In genomic region chr3:77513541-77513940, GRCh38 we compare ENCODE assay signal across 22 cellular contexts.
DNase-seq lines count a peak whose midpoint lies in the region; ATAC-seq lines count a peak whose summit lies in the region.
"Had no signal": no experiment of that assay in that cellular context is flagged by ENCODE, and none has a peak within 500 bp of the region (broad histone marks: within the 10 kb centered on the region; RNA-seq: fewer than 3 reads in every experiment).

No MANE protein-coding gene starts in this region.

- H3K4me3 Mint-ChIP-seq in activated CD4-positive, alpha-beta memory T cell treated with anti-CD3 and anti-CD28 coated beads for 36 hours, result no peak overlapping the region
- H3K4me3 Mint-ChIP-seq: activated CD8-positive, alpha-beta T cell treated with anti-CD3 and anti-CD28 coated beads for 36 hours; activated T-cell treated with anti-CD3 and anti-CD28 coated beads, Interleukin-2, amount 50 U/mL, for 24 hours; H9; natural killer cell treated with Interleukin-12 subunit alpha and Interleukin-12 subunit beta and Interleukin-15 and Interleukin-18, amount 100 ng/mL, for 72 hours; stimulated activated naive CD8-positive, alpha-beta T cell treated with anti-CD3 and anti-CD28 coated beads, Interleukin-15, amount 100 ng/mL, for 72 hours had no signal

- CTCF ChIA-PET in activated CD4-positive, alpha-beta memory T cell treated with anti-CD3 and anti-CD28 coated beads for 36 hours (lab: Charles Lee), result no interaction called here

- H3K27ac Mint-ChIP-seq in activated CD4-positive, alpha-beta memory T cell treated with anti-CD3 and anti-CD28 coated beads for 36 hours, result no peak overlapping the region
- H3K27ac Mint-ChIP-seq: activated CD8-positive, alpha-beta T cell treated with anti-CD3 and anti-CD28 coated beads for 36 hours; activated T-cell treated with anti-CD3 and anti-CD28 coated beads, Interleukin-2, amount 50 U/mL, for 24 hours; H9; natural killer cell treated with Interleukin-12 subunit alpha and Interleukin-12 subunit beta and Interleukin-15 and Interleukin-18, amount 100 ng/mL, for 72 hours; stimulated activated naive CD8-positive, alpha-beta T cell treated with anti-CD3 and anti-CD28 coated beads, Interleukin-15, amount 100 ng/mL, for 72 hours had no signal

- H3K36me3 Mint-ChIP-seq in activated CD4-positive, alpha-beta memory T cell treated with anti-CD3 and anti-CD28 coated beads for 36 hours, result no peaks in the 10 kb centered on the region
- H3K36me3 Mint-ChIP-seq: natural killer cell treated with Interleukin-12 subunit alpha and Interleukin-12 subunit beta and Interleukin-15 and Interleukin-18, amount 100 ng/mL, for 72 hours had no signal

- no peaks in the 10 kb centered on the region for H3K27me3 Mint-ChIP-seq in activated CD4-positive, alpha-beta memory T cell treated with anti-CD3 and anti-CD28 coated beads for 36 hours
- H3K27me3 Mint-ChIP-seq: activated CD8-positive, alpha-beta T cell treated with anti-CD3 and anti-CD28 coated beads for 36 hours; activated T-cell treated with anti-CD3 and anti-CD28 coated beads, Interleukin-2, amount 50 U/mL, for 24 hours; natural killer cell treated with Interleukin-12 subunit alpha and Interleukin-12 subunit beta and Interleukin-15 and Interleukin-18, amount 100 ng/mL, for 72 hours; stimulated activated naive CD8-positive, alpha-beta T cell treated with anti-CD3 and anti-CD28 coated beads, Interleukin-15, amount 100 ng/mL, for 72 hours had no signal

- H3K4me3 ChIP-seq in skeletal muscle cell (ENCODE audit: low read depth, low read length), result no peak overlapping the region
- H3K4me3 ChIP-seq: body of pancreas had no signal

- no peaks in the 10 kb centered on the region for H3K4me1 Mint-ChIP-seq in activated CD4-positive, alpha-beta memory T cell treated with anti-CD3 and anti-CD28 coated beads for 36 hours (ENCODE audit: low read depth)
- H3K4me1 Mint-ChIP-seq: stimulated activated naive CD8-positive, alpha-beta T cell treated with anti-CD3 and anti-CD28 coated beads, Interleukin-15, amount 100 ng/mL, for 72 hours had no signal

- POLR2A ChIA-PET in activated CD4-positive, alpha-beta memory T cell treated with anti-CD3 and anti-CD28 coated beads for 36 hours (lab: Charles Lee), result no interaction called here

- DNase-seq in DMS 273 (lab: John Stamatoyannopoulos, UW; ENCODE audit: unreplicated experiment), result peak; percentile 36
- no peak for DNase-seq in DMS 273 treated with DMSO at 0.1 percent for 48 hours (lab: John Stamatoyannopoulos, UW)
- peak; percentile 90 for DNase-seq in NCI-H2171 treated with DMSO at 0.1 percent for 48 hours (lab: John Stamatoyannopoulos, UW)
- DNase-seq in astrocyte of the hippocampus (ENCODE audit: low read depth, low spot score), result peak; percentile 14
- peak; percentile 10 for DNase-seq in skeletal muscle cell (ENCODE audit: low read depth)
- DNase-seq in activated CD4-positive, alpha-beta memory T cell treated with anti-CD3 and anti-CD28 coated beads for 36 hours, result no peak
- no peak for DNase-seq in activated CD4-positive, alpha-beta T cell treated with anti-CD3 and anti-CD28 coated beads, Interleukin-2, amount 50 U/mL, for 48 hours
- DNase-seq: activated CD8-positive, alpha-beta T cell treated with anti-CD3 and anti-CD28 coated beads for 36 hours; activated naive CD4-positive, alpha-beta T cell treated with anti-CD3 and anti-CD28 coated beads, Interleukin-2, amount 50 U/mL, for 16 hours; activated T-cell treated with anti-CD3 and anti-CD28 coated beads, Interleukin-2, amount 50 U/mL, for 24 hours; body of pancreas; C1 segment of cervical spinal cord; H9; left cardiac atrium; NCI-H1694 treated with DMSO at 0.1 percent for 48 hours; posterior cingulate gyrus; SIG-M5; stimulated activated naive CD8-positive, alpha-beta T cell treated with anti-CD3 and anti-CD28 coated beads, Interleukin-15, amount 100 ng/mL, for 72 hours; trophoblast cell; WERI-Rb-1 had no signal

- intact Hi-C loops in activated CD4-positive, alpha-beta memory T cell treated with anti-CD3 and anti-CD28 coated beads for 36 hours (cut with micrococcal nuclease), result no loop called here

- ATAC-seq in GM21390 (IDR thresholded peaks at IDR 0.05; ENCODE audit: unreplicated experiment), result no peak
- ATAC-seq: activated CD8-positive, alpha-beta T cell treated with anti-CD3 and anti-CD28 coated beads for 36 hours; body of pancreas; left cardiac atrium; natural killer cell treated with Interleukin-12 subunit alpha and Interleukin-12 subunit beta and Interleukin-15 and Interleukin-18, amount 100 ng/mL, for 72 hours; stimulated activated naive CD8-positive, alpha-beta T cell treated with anti-CD3 and anti-CD28 coated beads, Interleukin-15, amount 100 ng/mL, for 72 hours had no signal

- peaks cover 12% of the 10 kb centered on the region for H3K9me3 Mint-ChIP-seq in activated CD4-positive, alpha-beta memory T cell treated with anti-CD3 and anti-CD28 coated beads for 36 hours
- H3K9me3 Mint-ChIP-seq: H9 had no signal

Comparison
In these comparisons a context has a peak if more than half of its experiments do, and no peak if none do; other contexts are left out.
1. DNase-seq: peak in DMS 273 (single experiment), NCI-H2171 treated with DMSO at 0.1 percent for 48 hours (single experiment), astrocyte of the hippocampus (single experiment) and skeletal muscle cell (single experiment); none in DMS 273 treated with DMSO at 0.1 percent for 48 hours (single experiment), activated CD4-positive, alpha-beta memory T cell treated with anti-CD3 and anti-CD28 coated beads for 36 hours (single experiment) and activated CD4-positive, alpha-beta T cell treated with anti-CD3 and anti-CD28 coated beads, Interleukin-2, amount 50 U/mL, for 48 hours (0 of 2).